In genomic region chr10:132925614-132926013, GRCh38 we compare ENCODE assay signal across 15 cellular contexts. TPM values are rescaled to one million over a fixed set of nuclear protein-coding genes. Genes with fewer than 3 reads are reported as not detected.
DNase-seq lines count a peak whose midpoint lies in the region; ATAC-seq and TF ChIP-seq lines count a peak whose summit lies in the region.
"Had no signal": no experiment of that assay in that cellular context is flagged by ENCODE, and none has a peak within 500 bp of the region (broad histone marks: within the 10 kb centered on the region; RNA-seq: fewer than 3 reads in every experiment).

No MANE protein-coding gene starts in this region.

- TF ChIP-seq POLR2A in esophagus squamous epithelium (IDR thresholded peaks at IDR 0.05) = no peak

- H3K4ac ChIP-seq in neuronal stem cell (ENCODE audit: low read length) = no peak overlapping the region

- no peak overlapping the region for H3K4me3 ChIP-seq in neuronal stem cell (ENCODE audit: low read length in 2 of 2)
- H3K4me3 ChIP-seq in esophagus squamous epithelium = no peak overlapping the region
- H3K4me3 ChIP-seq: HAP-1 had no signal

- no peak overlapping the region for H3K9ac ChIP-seq in neuronal stem cell (ENCODE audit: low read depth, low read length, poor library complexity)

- H4K91ac ChIP-seq in neuronal stem cell (ENCODE audit: low read depth, low read length, poor library complexity) = no peak overlapping the region

- H2AFZ ChIP-seq in neuronal stem cell (ENCODE audit: low read length) = no peak overlapping the region

- H3K9me3 ChIP-seq in neuronal stem cell (replicated peaks in 1 of 2; ENCODE audit: control insufficient read depth in 2 of 2, insufficient read depth in 1 of 2, low read depth in 1 of 2, low read length in 2 of 2) = no peaks in the 10 kb centered on the region
- H3K9me3 ChIP-seq in esophagus squamous epithelium = no peaks in the 10 kb centered on the region
- H3K9me3 ChIP-seq: Caco-2, HAP-1 had no signal

- H3K23ac ChIP-seq in neuronal stem cell (ENCODE audit: low read depth, low read length, poor library complexity) = peak overlapping the region; percentile 55

- DNase-seq in Right ventricle myocardium superior (peak; percentile 24), cardiac septum (ENCODE audit: low spot score) (no peak), glutamatergic neuron (peak; percentile 10), neuronal stem cell (ENCODE audit: low spot score) (no peak), DMS 273 (lab: John Stamatoyannopoulos, UW; ENCODE audit: unreplicated experiment) (no peak), NCI-H526 treated with DMSO at 0.1 percent for 48 hours (lab: John Stamatoyannopoulos, UW) (no peak), esophagus squamous epithelium (lab: John Stamatoyannopoulos, UW) (no peak)
- DNase-seq: C1 segment of cervical spinal cord; Caco-2; CD8-positive, alpha-beta T cell; DMS53; GF-D8 had no signal

- intact Hi-C loops in Right ventricle myocardium superior (cut with DNase I) = no loop called here
- intact Hi-C loops in cardiac septum (cut with DNase I) = no loop called here
- intact Hi-C loops in esophagus squamous epithelium (cut with DNase I) = no loop called here

- H3K27me3 ChIP-seq in neuronal stem cell (ENCODE audit: control insufficient read depth in 3 of 3, insufficient read depth in 3 of 3, low read depth in 1 of 3, low read length in 3 of 3) (no peaks in the 10 kb centered on the region), esophagus squamous epithelium (peaks cover 0 to 33% (median 0%) of the 10 kb centered on the region in 4 donors)

- ATAC-seq in Right ventricle myocardium superior (ENCODE audit: poor library complexity) = no peak
- ATAC-seq: CD8-positive, alpha-beta T cell had no signal

- peaks cover 4% of the 10 kb centered on the region for H3K36me3 Mint-ChIP-seq in glutamatergic neuron (ENCODE audit: unreplicated experiment)
- H3K36me3 Mint-ChIP-seq: CD8-positive, alpha-beta T cell had no signal

- peak overlapping the region; percentile 13 for H2BK5ac ChIP-seq in neuronal stem cell (ENCODE audit: low read length)

- peak overlapping the region; percentile 46 for H2AK5ac ChIP-seq in neuronal stem cell (ENCODE audit: low read depth, low read length)

- H3K9me3 Mint-ChIP-seq in glutamatergic neuron (ENCODE audit: unreplicated experiment) = peaks cover 4% of the 10 kb centered on the region
- H3K9me3 Mint-ChIP-seq: CD8-positive, alpha-beta T cell had no signal

- H3K14ac ChIP-seq in neuronal stem cell (ENCODE audit: low read length) = peak overlapping the region; percentile 56

- H3K18ac ChIP-seq in neuronal stem cell (ENCODE audit: low read length) = peak overlapping the region; percentile 35

- no peak overlapping the region for H3K27ac Mint-ChIP-seq in glutamatergic neuron (ENCODE audit: unreplicated experiment)
- H3K27ac Mint-ChIP-seq: B cell; CD8-positive, alpha-beta T cell had no signal

- WGBS in neuronal stem cell (ENCODE audit: extremely low coverage in 2 of 2, insufficient read length in 2 of 2, insufficient replicate concordance in 1 of 2), 2 donors = no CpG with 5 or more reads among the region's 22 CpGs
- 95% methylated on average over 14 of the region's 22 CpGs; no CpG with 5 or more reads in 1 of the 2 donors for WGBS in esophagus squamous epithelium, 2 donors

- H4K8ac ChIP-seq in neuronal stem cell (ENCODE audit: low read depth, low read length) = no peak overlapping the region

- TF ChIP-seq CTCF in glutamatergic neuron (IDR thresholded peaks at IDR 0.05; ENCODE audit: partially characterized antibody, unreplicated experiment) (no peak), esophagus squamous epithelium (IDR thresholded peaks at IDR 0.05) (no peak)

- H2BK120ac ChIP-seq in neuronal stem cell (ENCODE audit: low read depth, low read length) = no peak overlapping the region

- no peak overlapping the region for H2BK15ac ChIP-seq in neuronal stem cell (ENCODE audit: low read length)

- no peak overlapping the region for H2BK12ac ChIP-seq in neuronal stem cell (ENCODE audit: low read length)

- H3K27ac ChIP-seq in neuronal stem cell (replicated peaks; ENCODE audit: low read length) = no peak overlapping the region
- no peak overlapping the region for H3K27ac ChIP-seq in esophagus squamous epithelium

- no peak overlapping the region for H3K4me2 ChIP-seq in neuronal stem cell (ENCODE audit: insufficient read depth, low read length, poor library complexity, severe bottlenecking)

- H3K27me3 Mint-ChIP-seq in glutamatergic neuron (ENCODE audit: unreplicated experiment) = peaks cover 4% of the 10 kb centered on the region

- H3K36me3 ChIP-seq in neuronal stem cell (replicated peaks in 1 of 2; ENCODE audit: control insufficient read depth in 2 of 2, insufficient read depth in 2 of 2, low read length in 2 of 2) = peaks cover 0 to 1% of the 10 kb centered on the region in 2 donors
- H3K36me3 ChIP-seq in esophagus squamous epithelium = no peaks in the 10 kb centered on the region
- H3K36me3 ChIP-seq: HAP-1 had no signal

- no peaks in the 10 kb centered on the region for H3K79me1 ChIP-seq in neuronal stem cell (ENCODE audit: low read depth, low read length)

- H3K4me1 Mint-ChIP-seq in glutamatergic neuron (ENCODE audit: low read depth, unreplicated experiment) = no peaks in the 10 kb centered on the region

- H3K4me3 Mint-ChIP-seq in glutamatergic neuron (ENCODE audit: unreplicated experiment) = no peak overlapping the region
- H3K4me3 Mint-ChIP-seq: B cell; CD8-positive, alpha-beta T cell had no signal

- H3K4me1 ChIP-seq in neuronal stem cell (ENCODE audit: control insufficient read depth in 2 of 2, insufficient read depth in 1 of 2, low read depth in 1 of 2, low read length in 2 of 2) = no peaks in the 10 kb centered on the region
- no peaks in the 10 kb centered on the region for H3K4me1 ChIP-seq in esophagus squamous epithelium
- H3K4me1 ChIP-seq: Caco-2, HAP-1 had no signal

RNA-seq across cellular contexts. Expression of gene CFAP46, which starts 16.8 kb away (rescaled TPM):
- total RNA-seq in Right ventricle myocardium superior = 1.9 TPM
- 0.94 TPM for total RNA-seq in cardiac septum
- total RNA-seq in glutamatergic neuron (ENCODE audit: unreplicated experiment) = 5.2 TPM
- 1.5 TPM for polyA plus RNA-seq in neuronal stem cell (2013, experiment 1 of 2)
- 1.4 TPM for polyA plus RNA-seq in neuronal stem cell (2013, experiment 2 of 2)
- under 1 TPM; 0.19 to 0.92 (median 0.54) TPM for total RNA-seq in esophagus squamous epithelium
- total RNA-seq: B cell; Caco-2; CD8-positive, alpha-beta T cell; HT-29 had no signal

Comparison
In these comparisons a context has a peak if more than half of its experiments do, and no peak if none do; other contexts are left out.
1. DNase-seq: peak in Right ventricle myocardium superior (single experiment) and glutamatergic neuron (single experiment); none in cardiac septum (single experiment), neuronal stem cell (single experiment), DMS 273 (single experiment), NCI-H526 treated with DMSO at 0.1 percent for 48 hours (single experiment) and esophagus squamous epithelium (single experiment).